Comparison of ENCODE assay signal across 19 cellular contexts in genomic region chr22:48578138-48579034, GRCh38.
DNase-seq lines count a peak whose midpoint lies in the region; ATAC-seq and TF ChIP-seq lines count a peak whose summit lies in the region.
"Had no signal": no experiment of that assay in that cellular context is flagged by ENCODE, and none has a peak within 500 bp of the region (broad histone marks: within the 10 kb centered on the region; RNA-seq: fewer than 3 reads in every experiment).

No MANE protein-coding gene starts in this region.

- TF ChIP-seq CTCF in glutamatergic neuron (IDR thresholded peaks at IDR 0.05; ENCODE audit: partially characterized antibody, unreplicated experiment) (no peak), neural progenitor cell (IDR thresholded peaks at IDR 0.05) (no peak)

- H4K20me1 ChIP-seq in neural progenitor cell (ENCODE audit: low read depth) = peaks cover 52% of the 10 kb centered on the region

- peaks cover 52% of the 10 kb centered on the region for H3K79me2 ChIP-seq in neural progenitor cell (ENCODE audit: low read depth)

- H3K9me3 Mint-ChIP-seq in glutamatergic neuron (ENCODE audit: unreplicated experiment) (peaks cover 12% of the 10 kb centered on the region), neural progenitor cell (no peaks in the 10 kb centered on the region)
- H3K9me3 Mint-ChIP-seq: activated CD4-positive, alpha-beta memory T cell treated with anti-CD3 and anti-CD28 coated beads for 36 hours; CD8-positive, alpha-beta T cell had no signal

- no peak for ATAC-seq in GM21576 (IDR thresholded peaks at IDR 0.05; ENCODE audit: unreplicated experiment)
- no peak for ATAC-seq in GM19324 (IDR thresholded peaks at IDR 0.05; ENCODE audit: low FRiP score, unreplicated experiment)
- ATAC-seq: CD8-positive, alpha-beta T cell; left lobe of liver; T-helper 17 cell had no signal

- peak overlapping the region; percentile 61 for H3K4me3 Mint-ChIP-seq in glutamatergic neuron (ENCODE audit: unreplicated experiment)
- H3K4me3 Mint-ChIP-seq in neural progenitor cell = peak overlapping the region; percentile 62
- H3K4me3 Mint-ChIP-seq: activated CD4-positive, alpha-beta memory T cell treated with anti-CD3 and anti-CD28 coated beads for 36 hours; CD8-positive, alpha-beta T cell; T-helper 17 cell had no signal

- H3K27ac ChIP-seq in SK-N-MC (no peak overlapping the region), neural progenitor cell (peak overlapping the region; percentile 75)
- H3K27ac ChIP-seq: testis had no signal

- H3K4me1 ChIP-seq in neural progenitor cell = peaks cover 36% of the 10 kb centered on the region
- H3K4me1 ChIP-seq: testis had no signal

- H3K4me2 ChIP-seq in neural progenitor cell = peak overlapping the region; percentile 97

- H3K27me3 Mint-ChIP-seq in glutamatergic neuron (ENCODE audit: unreplicated experiment) = peaks cover 6% of the 10 kb centered on the region
- H3K27me3 Mint-ChIP-seq in neural progenitor cell (ENCODE audit: insufficient read depth, low read depth) = peaks cover 3% of the 10 kb centered on the region

- peak overlapping the region; percentile 89 for H3K4me3 ChIP-seq in SK-N-MC
- H3K4me3 ChIP-seq in neural progenitor cell = no peak overlapping the region
- H3K4me3 ChIP-seq: MG63, testis had no signal

- DNase-seq in Ammon's horn (ENCODE audit: low spot score) (peak; percentile 87), SK-N-MC (ENCODE audit: low read depth, low spot score) (no peak), glutamatergic neuron (peak; percentile 13), neural progenitor cell (ENCODE audit: low spot score) (no peak), NCI-H1694 treated with DMSO at 0.1 percent for 48 hours (lab: John Stamatoyannopoulos, UW) (no peak)
- no peak for DNase-seq in stimulated activated CD4-positive, alpha-beta T cell treated with anti-CD3 and anti-CD28 coated beads, Interleukin-2, amount 100 ng/mL, for 48 hours
- DNase-seq: activated CD4-positive, alpha-beta memory T cell treated with anti-CD3 and anti-CD28 coated beads for 36 hours; activated naive CD4-positive, alpha-beta T cell treated with Interleukin-2 at 50 U/mL for 16 hours; CD8-positive, alpha-beta T cell; IMR-90; MG63; NCI-H1436; OCI-M1; stimulated activated CD8-positive, alpha-beta memory T cell treated with anti-CD3 and anti-CD28 coated beads, Interleukin-4, amount 100 ng/mL, for 48 hours; T-helper 17 cell; testis had no signal

- H3K4me1 Mint-ChIP-seq in glutamatergic neuron (ENCODE audit: low read depth, unreplicated experiment) = no peaks in the 10 kb centered on the region
- peaks cover 27% of the 10 kb centered on the region for H3K4me1 Mint-ChIP-seq in neural progenitor cell
- H3K4me1 Mint-ChIP-seq: T-helper 17 cell had no signal

- H2AFZ ChIP-seq in neural progenitor cell (replicated peaks) = no peak overlapping the region

- peak overlapping the region; percentile 81 for H3K9ac ChIP-seq in SK-N-MC (ENCODE audit: insufficient read length)
- no peak overlapping the region for H3K9ac ChIP-seq in neural progenitor cell

- peaks cover 59% of the 10 kb centered on the region for H3F3A ChIP-seq in neural progenitor cell (ENCODE audit: low read depth)

- H3K27ac Mint-ChIP-seq in glutamatergic neuron (ENCODE audit: unreplicated experiment) (peak overlapping the region; percentile 50), neural progenitor cell (no peak overlapping the region)
- H3K27ac Mint-ChIP-seq: activated CD4-positive, alpha-beta memory T cell treated with anti-CD3 and anti-CD28 coated beads for 36 hours; CD8-positive, alpha-beta T cell; T-helper 17 cell had no signal

- H3K36me3 Mint-ChIP-seq in glutamatergic neuron (ENCODE audit: unreplicated experiment) = no peaks in the 10 kb centered on the region
- H3K36me3 Mint-ChIP-seq in neural progenitor cell = no peaks in the 10 kb centered on the region
- H3K36me3 Mint-ChIP-seq: activated CD4-positive, alpha-beta memory T cell treated with anti-CD3 and anti-CD28 coated beads for 36 hours; CD8-positive, alpha-beta T cell had no signal

- H3K9me3 ChIP-seq in SK-N-MC (ENCODE audit: low read depth, low read length) (no peaks in the 10 kb centered on the region), neural progenitor cell (ENCODE audit: low read depth) (no peaks in the 10 kb centered on the region)
- H3K9me3 ChIP-seq: MG63, testis had no signal

- H3K36me3 ChIP-seq in SK-N-MC (ENCODE audit: insufficient read depth, low read length) = peaks cover 12% of the 10 kb centered on the region
- H3K36me3 ChIP-seq in neural progenitor cell = no peaks in the 10 kb centered on the region
- H3K36me3 ChIP-seq: MG63 had no signal

- peaks cover 5% of the 10 kb centered on the region for H3K27me3 ChIP-seq in neural progenitor cell
- H3K27me3 ChIP-seq: testis had no signal

Comparison
In these comparisons a context has a peak if more than half of its experiments do, and no peak if none do; other contexts are left out.
1. DNase-seq: peak in Ammon's horn (single experiment) and glutamatergic neuron (single experiment); none in SK-N-MC (single experiment), neural progenitor cell (single experiment), stimulated activated CD4-positive, alpha-beta T cell treated with anti-CD3 and anti-CD28 coated beads, Interleukin-2, amount 100 ng/mL, for 48 hours (0 of 2) and NCI-H1694 treated with DMSO at 0.1 percent for 48 hours (single experiment).